In genomic region chr4:128810871-128811570, GRCh38 we compare ENCODE assay signal across 8 cellular contexts. TPM values are rescaled to one million over a fixed set of nuclear protein-coding genes. Genes with fewer than 3 reads are reported as not detected.
A peak's percentile ranks its signal among the peaks of the same experiment; 100 is the strongest.
DNase-seq lines count a peak whose midpoint lies in the region; ATAC-seq and TF ChIP-seq lines count a peak whose summit lies in the region.

No MANE protein-coding gene starts in this region.

- peaks cover 22% of the 10 kb centered on the region for H4K20me1 ChIP-seq in OCI-LY7 (ENCODE audit: insufficient read depth, low read length)

- H3K9me3 ChIP-seq in OCI-LY7 (ENCODE audit: low read length), result no peaks in the 10 kb centered on the region

- peaks cover 32% of the 10 kb centered on the region for H3K4me1 ChIP-seq in OCI-LY7 (ENCODE audit: insufficient read depth, low read length, poor library complexity, severe bottlenecking)

- H3K4me3 ChIP-seq in OCI-LY7 (ENCODE audit: low read depth, low read length, poor library complexity, severe bottlenecking), result peak overlapping the region; percentile 79
- peak overlapping the region; percentile 78 for H3K4me3 ChIP-seq in epithelial cell of proximal tubule (ENCODE audit: low read depth, low read length)

- peak overlapping the region; percentile 96 for H3K27ac ChIP-seq in OCI-LY7 (ENCODE audit: low read depth, low read length, poor library complexity, severe bottlenecking)

- no peaks in the 10 kb centered on the region for H3K9me2 ChIP-seq in OCI-LY7 (ENCODE audit: insufficient read depth, low read length)

- peak; percentile 63 for DNase-seq in DMS 273 treated with DMSO at 0.1 percent for 48 hours (lab: John Stamatoyannopoulos, UW)
- DNase-seq in HuH-7 (ENCODE audit: low spot score), result peak; percentile 59
- DNase-seq in OCI-LY7 (ENCODE audit: low spot score), result peak; percentile 93
- peak; percentile 76 for DNase-seq in activated T-cell treated with anti-CD3 and anti-CD28 coated beads for 48 hours (ENCODE audit: low read depth)
- no peak for DNase-seq in epithelial cell of proximal tubule (ENCODE audit: low read depth)
- peak; percentile 82 for DNase-seq in mucosa of gallbladder (ENCODE audit: low spot score)
- peak; percentile 66 for DNase-seq in stimulated activated CD8-positive, alpha-beta memory T cell treated with anti-CD3 and anti-CD28 coated beads, Interleukin-4, amount 100 ng/mL, for 24 hours (ENCODE audit: low read depth)

- H3K79me2 ChIP-seq in OCI-LY7 (ENCODE audit: insufficient read depth, low read depth, low read length), result peaks cover 49% of the 10 kb centered on the region

- H3K4me2 ChIP-seq in OCI-LY7 (ENCODE audit: low read length), result peak overlapping the region; percentile 81

- ATAC-seq in GM21526 (IDR thresholded peaks at IDR 0.05; ENCODE audit: low FRiP score, unreplicated experiment), result peak; percentile 51

- BruUV-seq in OCI-LY7 (replicated peaks; lab: Mats Ljungman, UMichigan), result TSS peak; percentile 66

- CTCF ChIA-PET in OCI-LY7 (lab: Charles Lee; ENCODE audit: unreplicated experiment), result no interaction called here

- TF ChIP-seq CTCF in OCI-LY7 (conservative IDR thresholded peaks at IDR 0.05; ENCODE audit: low read length), result no peak
- no peak for TF ChIP-seq CTCF in epithelial cell of proximal tubule (conservative IDR thresholded peaks at IDR 0.05; ENCODE audit: low read depth, low read length)

- H2AFZ ChIP-seq in OCI-LY7 (ENCODE audit: low read length), result peak overlapping the region; percentile 52; the same call in 1 of the 2 replicates

- intact Hi-C loops in OCI-LY7 (cut with micrococcal nuclease; ENCODE audit: unreplicated experiment), result loop anchor here (1.0 to 10.0 kb wide), 5 partner anchors 20 to 926 kb away; partner anchors contain the start of genes ABHD18, LARP1B, MFSD8 and PLK4

- POLR2A ChIA-PET in OCI-LY7 (lab: Charles Lee), result interaction anchor here (1.1 to 5.1 kb wide), 5 partner anchors 12 to 283 kb away, joined by 3 to 62 read pairs (median 32); partner anchors contain the start of genes C4orf33 and SCLT1

- H3K36me3 ChIP-seq in OCI-LY7 (ENCODE audit: insufficient read depth, low read length), result peaks cover 7% of the 10 kb centered on the region; the same call in 1 of the 2 replicates

RNA-seq across cellular contexts. Expression of gene JADE1, which starts 1.5 kb away (rescaled TPM):
- 43.1 and 52.8 TPM in 2 replicates for total RNA-seq in OCI-LY7 (2014; rRNA removed; shearing (Covaris generic))
- total RNA-seq in OCI-LY7 (2022) (64.0 and 72.4 TPM in 2 replicates), epithelial cell of proximal tubule (19.0 and 28.2 TPM in 2 replicates), mucosa of gallbladder (49.8 TPM)
